24 cellular contexts compared by ENCODE assay signal in the genomic region with DNA sequence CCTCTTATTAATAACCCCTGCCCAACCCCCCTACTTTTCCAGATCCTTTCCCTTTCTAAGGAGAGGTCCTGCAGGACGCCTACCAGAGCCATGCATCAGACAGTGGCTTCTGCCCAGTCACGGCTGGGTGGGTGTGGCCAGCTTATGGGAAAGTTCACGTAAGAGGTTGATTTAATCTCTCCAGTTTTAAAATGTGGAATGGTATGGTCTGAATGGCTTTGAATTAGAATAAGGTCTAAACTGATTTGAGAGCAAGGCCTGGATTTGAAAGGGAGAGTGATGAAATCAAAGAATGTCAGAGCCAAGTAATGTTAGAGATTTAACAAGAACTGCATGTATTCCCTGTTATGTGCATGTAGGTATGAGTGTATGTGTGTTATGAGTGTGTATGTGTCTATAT.
DNase-seq lines count a peak whose midpoint lies in the region; TF ChIP-seq lines count a peak whose summit lies in the region.
"Had no signal": no experiment of that assay in that cellular context is flagged by ENCODE, and none has a peak within 500 bp of the region (broad histone marks: within the 10 kb centered on the region; RNA-seq: fewer than 3 reads in every experiment).

No MANE protein-coding gene starts in this region.

- TF ChIP-seq CTCF in ascending aorta (IDR thresholded peaks at IDR 0.05) (no peak), hepatocyte (IDR thresholded peaks at IDR 0.05; ENCODE audit: poor library complexity) (no peak)

- H3K4me1 ChIP-seq in ascending aorta (no peaks in the 10 kb centered on the region), hepatocyte (ENCODE audit: insufficient read depth) (peaks cover 13% of the 10 kb centered on the region), skeletal muscle tissue (ENCODE audit: control insufficient read depth in 3 of 3, insufficient read depth in 3 of 3, low read length in 3 of 3) (peaks cover 0 to 4% (median 0%) of the 10 kb centered on the region in 3 donors)
- H3K4me1 ChIP-seq: foreskin keratinocyte, upper lobe of right lung had no signal

- H3K27me3 Mint-ChIP-seq in T-helper 2 cell treated with Interferon-gamma antibody and Interleukin-4, amounts not matched to agents 5 μg/mL and 100 μg/mL, for 36 hours (ENCODE audit: low read depth) = no peaks in the 10 kb centered on the region
- H3K27me3 Mint-ChIP-seq: activated B cell treated with CpG ODN at 0.5 μM for 24 hours; activated naive CD8-positive, alpha-beta T cell treated with anti-CD3 and anti-CD28 coated beads, Interleukin-2, amount 50 U/mL, for 24 hours; CD4-positive, alpha-beta T cell had no signal

- WGBS in hepatocyte (ENCODE audit: low lambda C conversion rate, missing lambda C conversion rate) = 70% methylated on average over 3 of the region's 3 CpGs

- no peaks in the 10 kb centered on the region for H3K9me2 ChIP-seq in hepatocyte (replicated peaks; ENCODE audit: insufficient read depth)

- no peaks in the 10 kb centered on the region for H4K20me1 ChIP-seq in hepatocyte (ENCODE audit: insufficient read depth, poor library complexity, severe bottlenecking)

- no peak overlapping the region for H2AFZ ChIP-seq in hepatocyte

- no peak overlapping the region for H3K4me3 ChIP-seq in ascending aorta
- H3K4me3 ChIP-seq in hepatocyte = no peak overlapping the region
- no peak overlapping the region for H3K4me3 ChIP-seq in skeletal muscle tissue (ENCODE audit: low read length in 3 of 3)
- H3K4me3 ChIP-seq: cardiac muscle cell, K562, upper lobe of right lung had no signal

- H3K4me2 ChIP-seq in hepatocyte = peak overlapping the region; percentile 48

- H3K27ac ChIP-seq in ascending aorta = peak overlapping the region; percentile 53 to 67
- H3K27ac ChIP-seq in hepatocyte = peak overlapping the region; percentile 83
- H3K27ac ChIP-seq in skeletal muscle tissue (ENCODE audit: low read depth, low read length) = peak overlapping the region; percentile 28
- H3K27ac ChIP-seq: cardiac muscle cell, foreskin keratinocyte, upper lobe of right lung had no signal

- no peaks in the 10 kb centered on the region for H3K36me3 ChIP-seq in ascending aorta
- no peaks in the 10 kb centered on the region for H3K36me3 ChIP-seq in hepatocyte (replicated peaks; ENCODE audit: insufficient read depth, low read depth)
- H3K36me3 ChIP-seq in skeletal muscle tissue (ENCODE audit: control insufficient read depth in 3 of 3, insufficient read depth in 3 of 3, low read length in 3 of 3) = no peaks in the 10 kb centered on the region
- H3K36me3 ChIP-seq: cardiac muscle cell, upper lobe of right lung had no signal

- DNase-seq in Caki2 (ENCODE audit: low read depth) = peak; percentile 26
- DNase-seq in ascending aorta (ENCODE audit: low spot score in 2 of 2) = no peak
- DNase-seq in hepatocyte (ENCODE audit: low spot score) = no peak
- no peak for DNase-seq in activated T-cell treated with anti-CD3 and anti-CD28 coated beads, Interleukin-2, amount 50 U/mL, for 1 hour
- DNase-seq in T-helper 2 cell treated with Interferon-gamma antibody and Interleukin-4, amounts not matched to agents 5 μg/mL and 100 μg/mL, for 36 hours (ENCODE audit: low spot score) = no peak
- DNase-seq in OCI-M1 (lab: John Stamatoyannopoulos, UW) = no peak
- DNase-seq: activated B cell treated with CpG ODN at 0.5 μM for 24 hours; activated CD4-positive, alpha-beta T cell treated with anti-CD3 and anti-CD28 coated beads, Interleukin-2, amount 50 U/mL, for 48 hours; activated gamma-delta T cell; activated naive CD8-positive, alpha-beta T cell treated with anti-CD3 and anti-CD28 coated beads, Interleukin-2, amount 50 U/mL, for 24 hours; CD4-positive, alpha-beta T cell; DMS53; foreskin keratinocyte; GF-D8; mammary epithelial cell; MV-4-11; NCI-H1694 treated with DMSO at 0.1 percent for 48 hours; NCI-H69; stimulated activated CD8-positive, alpha-beta memory T cell treated with anti-CD3 and anti-CD28 coated beads, Interleukin-4, amount 100 ng/mL, for 48 hours; T-helper 9 cell; upper lobe of right lung had no signal

- no peaks in the 10 kb centered on the region for H3K27me3 ChIP-seq in ascending aorta
- no peaks in the 10 kb centered on the region for H3K27me3 ChIP-seq in hepatocyte
- no peaks in the 10 kb centered on the region for H3K27me3 ChIP-seq in skeletal muscle tissue (ENCODE audit: control insufficient read depth in 3 of 3, insufficient read depth in 3 of 3, low read length in 3 of 3)
- H3K27me3 ChIP-seq: cardiac muscle cell, foreskin keratinocyte, upper lobe of right lung had no signal

- H3K9me3 ChIP-seq in ascending aorta (no peaks in the 10 kb centered on the region), hepatocyte (ENCODE audit: low read depth) (no peaks in the 10 kb centered on the region), skeletal muscle tissue (ENCODE audit: control insufficient read depth in 3 of 3, low read length in 3 of 3) (peaks cover 0 to 3% (median 0%) of the 10 kb centered on the region in 3 donors)
- H3K9me3 ChIP-seq: upper lobe of right lung had no signal

- no peak overlapping the region for H3K9ac ChIP-seq in skeletal muscle tissue (ENCODE audit: low read depth in 1 of 3, low read length in 3 of 3)

- no peaks in the 10 kb centered on the region for H3K4me1 Mint-ChIP-seq in T-helper 2 cell treated with Interferon-gamma antibody and Interleukin-4, amounts not matched to agents 5 μg/mL and 100 μg/mL, for 36 hours (ENCODE audit: low read depth)
- H3K4me1 Mint-ChIP-seq: activated B cell treated with CpG ODN at 0.5 μM for 24 hours; activated naive CD8-positive, alpha-beta T cell treated with anti-CD3 and anti-CD28 coated beads, Interleukin-2, amount 50 U/mL, for 24 hours had no signal

- H3K9me3 Mint-ChIP-seq in T-helper 2 cell treated with Interferon-gamma antibody and Interleukin-4, amounts not matched to agents 5 μg/mL and 100 μg/mL, for 36 hours = peaks cover 67% of the 10 kb centered on the region

- intact Hi-C loops in ascending aorta (cut with DNase I) = no loop called here

- H3K27ac Mint-ChIP-seq in T-helper 2 cell treated with Interferon-gamma antibody and Interleukin-4, amounts not matched to agents 5 μg/mL and 100 μg/mL, for 36 hours = no peak overlapping the region
- H3K27ac Mint-ChIP-seq: activated B cell treated with CpG ODN at 0.5 μM for 24 hours; activated naive CD8-positive, alpha-beta T cell treated with anti-CD3 and anti-CD28 coated beads, Interleukin-2, amount 50 U/mL, for 24 hours; CD4-positive, alpha-beta T cell had no signal

- H3K79me2 ChIP-seq in hepatocyte = no peaks in the 10 kb centered on the region

- no peaks in the 10 kb centered on the region for H3K36me3 Mint-ChIP-seq in T-helper 2 cell treated with Interferon-gamma antibody and Interleukin-4, amounts not matched to agents 5 μg/mL and 100 μg/mL, for 36 hours (ENCODE audit: low read depth)

- H3K4me3 Mint-ChIP-seq in T-helper 2 cell treated with Interferon-gamma antibody and Interleukin-4, amounts not matched to agents 5 μg/mL and 100 μg/mL, for 36 hours = no peak overlapping the region
- H3K4me3 Mint-ChIP-seq: activated B cell treated with CpG ODN at 0.5 μM for 24 hours; activated naive CD8-positive, alpha-beta T cell treated with anti-CD3 and anti-CD28 coated beads, Interleukin-2, amount 50 U/mL, for 24 hours; CD4-positive, alpha-beta T cell had no signal

- in situ Hi-C loops in Caki2 (cut with HindIII; ENCODE audit: low pct_unique_long_range_greater_than_20kb, low sequenced_read_pairs) = no loop called here

Comparison
In these comparisons a context has a peak if more than half of its experiments do, and no peak if none do; other contexts are left out.
1. H3K27ac ChIP-seq: peak in every context shown above with its lines; median percentile 83 in hepatocyte; 60 in ascending aorta; 28 in skeletal muscle tissue.